ENCODE assay signal across 17 cellular contexts in genomic region chr2:1664698-1665097, GRCh38.
"Had no signal": no experiment of that assay in that cellular context is flagged by ENCODE, and none has a peak within 500 bp of the region (broad histone marks: within the 10 kb centered on the region; RNA-seq: fewer than 3 reads in every experiment).

No MANE protein-coding gene starts in this region.

- H3K9me3 Mint-ChIP-seq: activated naive CD4-positive, alpha-beta T cell treated with anti-CD3 and anti-CD28 coated beads for 36 hours; activated naive CD8-positive, alpha-beta T cell treated with anti-CD3 and anti-CD28 coated beads, Interleukin-2, amount 50 U/mL, for 24 hours; activated T-helper 2 cell treated with anti-CD3 and anti-CD28 coated beads, Interferon-gamma antibody, Interleukin-2, Interleukin-4, amounts not matched to agents 10 μg/mL and 5 μg/mL and 100 μg/mL, durations not matched to agents 14 hours and 24 hours and 36 hours; nephron progenitor cell; T-helper 2 cell treated with Interferon-gamma antibody and Interleukin-4, amounts not matched to agents 5 μg/mL and 100 μg/mL, for 36 hours had no signal

- H3K4me1 ChIP-seq: ascending aorta, breast epithelium, left lung, suprapubic skin, upper lobe of right lung had no signal

- H3K4me3 ChIP-seq: ascending aorta, breast epithelium, dorsolateral prefrontal cortex, left lung, ovary, suprapubic skin, upper lobe of right lung had no signal

- DNase-seq: activated CD4-positive, alpha-beta T cell treated with anti-CD3 and anti-CD28 coated beads, Interleukin-2, amount 50 U/mL, for 1 hour; activated naive CD4-positive, alpha-beta T cell treated with anti-CD3 and anti-CD28 coated beads for 36 hours; activated naive CD8-positive, alpha-beta T cell treated with anti-CD3 and anti-CD28 coated beads, Interleukin-2, amount 50 U/mL, for 24 hours; left lung; mesenchymal stem cell; nephron progenitor cell; stimulated activated CD4-positive, alpha-beta T cell treated with anti-CD3 and anti-CD28 coated beads, Interleukin-4, amount 100 ng/mL, for 1 hour; stimulated activated naive CD4-positive, alpha-beta T cell; upper lobe of right lung had no signal

- H3K4me1 Mint-ChIP-seq: activated naive CD8-positive, alpha-beta T cell treated with anti-CD3 and anti-CD28 coated beads, Interleukin-2, amount 50 U/mL, for 24 hours; nephron progenitor cell had no signal

- H3K9me3 ChIP-seq: ascending aorta, breast epithelium, left lung, ovary, suprapubic skin, upper lobe of right lung had no signal

- ATAC-seq: activated naive CD8-positive, alpha-beta T cell treated with anti-CD3 and anti-CD28 coated beads, Interleukin-2, amount 50 U/mL, for 24 hours; esophagus mucosa; left lung; upper lobe of right lung had no signal

- H3K27ac ChIP-seq: ascending aorta, breast epithelium, dorsolateral prefrontal cortex, left lung, ovary, suprapubic skin, upper lobe of right lung had no signal

- H3K4me3 Mint-ChIP-seq: activated naive CD4-positive, alpha-beta T cell treated with anti-CD3 and anti-CD28 coated beads for 36 hours; activated naive CD8-positive, alpha-beta T cell treated with anti-CD3 and anti-CD28 coated beads, Interleukin-2, amount 50 U/mL, for 24 hours; nephron progenitor cell; T-helper 2 cell treated with Interferon-gamma antibody and Interleukin-4, amounts not matched to agents 5 μg/mL and 100 μg/mL, for 36 hours had no signal

- H3K27me3 ChIP-seq: ascending aorta, breast epithelium, left lung, ovary, suprapubic skin, upper lobe of right lung had no signal

- H3K27ac Mint-ChIP-seq: activated naive CD4-positive, alpha-beta T cell treated with anti-CD3 and anti-CD28 coated beads for 36 hours; activated naive CD8-positive, alpha-beta T cell treated with anti-CD3 and anti-CD28 coated beads, Interleukin-2, amount 50 U/mL, for 24 hours; activated T-helper 2 cell treated with anti-CD3 and anti-CD28 coated beads, Interferon-gamma antibody, Interleukin-2, Interleukin-4, amounts not matched to agents 10 μg/mL and 5 μg/mL and 100 μg/mL, durations not matched to agents 14 hours and 24 hours and 36 hours; nephron progenitor cell; T-helper 2 cell treated with Interferon-gamma antibody and Interleukin-4, amounts not matched to agents 5 μg/mL and 100 μg/mL, for 36 hours had no signal

- H3K36me3 ChIP-seq: breast epithelium, ovary had no signal
